Comparison of ENCODE assay signal across 15 cellular contexts in genomic region chr4:165209796-165210195, GRCh38. TPM values are rescaled to one million over a fixed set of nuclear protein-coding genes. Genes with fewer than 3 reads are reported as not detected.
DNase-seq lines count a peak whose midpoint lies in the region; ATAC-seq, FAIRE-seq and TF ChIP-seq lines count a peak whose summit lies in the region.
"Had no signal": no experiment of that assay in that cellular context is flagged by ENCODE, and none has a peak within 500 bp of the region (broad histone marks: within the 10 kb centered on the region; RNA-seq: fewer than 3 reads in every experiment).

No MANE protein-coding gene starts in this region.

- CTCF ChIA-PET in activated CD4-positive, alpha-beta memory T cell treated with anti-CD3 and anti-CD28 coated beads for 36 hours (lab: Charles Lee): interaction anchor here (1.5 kb wide), 1 partner anchor 97 kb away, joined by 5 read pairs; the partner anchor contains the start of gene TMEM192

- no peak for ATAC-seq in activated naive CD8-positive, alpha-beta T cell treated with anti-CD3 and anti-CD28 coated beads, Interleukin-2, amount 10 ng/mL, durations not matched to agents 7 days and 5 days (ENCODE audit: low read depth)
- ATAC-seq in HG02981 (IDR thresholded peaks at IDR 0.05; ENCODE audit: unreplicated experiment) (no peak), pancreas (no peak)

- H3K4me1 Mint-ChIP-seq in activated naive CD8-positive, alpha-beta T cell treated with anti-CD3 and anti-CD28 coated beads, Interleukin-2, amount 10 ng/mL, durations not matched to agents 7 days and 5 days: peaks cover 59% of the 10 kb centered on the region
- peaks cover 69% of the 10 kb centered on the region for H3K4me1 Mint-ChIP-seq in activated CD4-positive, alpha-beta memory T cell treated with anti-CD3 and anti-CD28 coated beads for 36 hours (ENCODE audit: low read depth)

- H3K9me3 ChIP-seq in BLaER1 (no peaks in the 10 kb centered on the region), HAP-1 (no peaks in the 10 kb centered on the region), pancreas (no peaks in the 10 kb centered on the region)
- H3K9me3 ChIP-seq: testis had no signal

- peaks cover 21% of the 10 kb centered on the region for H3K36me3 Mint-ChIP-seq in activated naive CD8-positive, alpha-beta T cell treated with anti-CD3 and anti-CD28 coated beads, Interleukin-2, amount 10 ng/mL, durations not matched to agents 7 days and 5 days
- H3K36me3 Mint-ChIP-seq in activated CD4-positive, alpha-beta memory T cell treated with anti-CD3 and anti-CD28 coated beads for 36 hours: no peaks in the 10 kb centered on the region

- WGBS in pancreas, 2 donors: 93 to 94% methylated on average over 5 of the region's 5 CpGs

- H4K20me1 ChIP-seq in BLaER1: peaks cover 34% of the 10 kb centered on the region

- no peaks in the 10 kb centered on the region for H3K27me3 ChIP-seq in BLaER1
- H3K27me3 ChIP-seq in HAP-1 (ENCODE audit: low read depth): no peaks in the 10 kb centered on the region
- no peaks in the 10 kb centered on the region for H3K27me3 ChIP-seq in pancreas
- H3K27me3 ChIP-seq: testis had no signal

- H3K27ac ChIP-seq in BLaER1 (peak overlapping the region; percentile 87), pancreas (no peak overlapping the region)
- H3K27ac ChIP-seq: testis had no signal

- FAIRE-seq in pancreas (lab: Jason Lieb, UNC): no peak
- FAIRE-seq: bronchial epithelial cell, endometrium had no signal

- peak overlapping the region; percentile 66 for H3K4me3 Mint-ChIP-seq in activated naive CD8-positive, alpha-beta T cell treated with anti-CD3 and anti-CD28 coated beads, Interleukin-2, amount 10 ng/mL, durations not matched to agents 7 days and 5 days
- no peak overlapping the region for H3K4me3 Mint-ChIP-seq in activated CD4-positive, alpha-beta memory T cell treated with anti-CD3 and anti-CD28 coated beads for 36 hours

- H3K9ac ChIP-seq in BLaER1: peak overlapping the region; percentile 84

- in situ Hi-C loops in HAP-1 (cut with MboI; ENCODE audit: low sequenced_read_pairs): no loop called here

- no peak overlapping the region for H3K27ac Mint-ChIP-seq in activated naive CD8-positive, alpha-beta T cell treated with anti-CD3 and anti-CD28 coated beads, Interleukin-2, amount 10 ng/mL, durations not matched to agents 7 days and 5 days
- H3K27ac Mint-ChIP-seq in activated CD4-positive, alpha-beta memory T cell treated with anti-CD3 and anti-CD28 coated beads for 36 hours: no peak overlapping the region

- no peak for TF ChIP-seq CTCF in pancreas (IDR thresholded peaks at IDR 0.05)

- POLR2A ChIA-PET in activated naive CD8-positive, alpha-beta T cell treated with anti-CD3 and anti-CD28 coated beads, Interleukin-2, amount 10 ng/mL, durations not matched to agents 7 days and 5 days (lab: Charles Lee): no interaction called here
- POLR2A ChIA-PET in activated CD4-positive, alpha-beta memory T cell treated with anti-CD3 and anti-CD28 coated beads for 36 hours (lab: Charles Lee): interaction anchor here (0.5 to 1.9 kb wide), 2 partner anchors 19 to 146 kb away, joined by 3 to 7 read pairs; no protein-coding TSS in a partner anchor

- intact Hi-C loops in activated CD4-positive, alpha-beta memory T cell treated with anti-CD3 and anti-CD28 coated beads for 36 hours (cut with micrococcal nuclease): loop anchor here (2.0 to 10.0 kb wide), 4 partner anchors 39 to 1715 kb away; partner anchors contain the start of genes TMA16 and TMEM192
- intact Hi-C loops in pancreas (cut with DNase I): no loop called here

- DNase-seq in HAP-1 (ENCODE audit: low spot score in 2 of 2): peak in 1 of 2 experiments; percentile 24
- DNase-seq in activated naive CD8-positive, alpha-beta T cell treated with anti-CD3 and anti-CD28 coated beads, Interleukin-2, amount 10 ng/mL, durations not matched to agents 7 days and 5 days: no peak
- peak; percentile 24 for DNase-seq in midbrain (lab: John Stamatoyannopoulos, UW)
- DNase-seq in GM19240 (ENCODE audit: insufficient read length, low spot score): no peak
- DNase-seq in activated CD4-positive, alpha-beta memory T cell treated with anti-CD3 and anti-CD28 coated beads for 36 hours: no peak
- no peak for DNase-seq in pancreas
- DNase-seq: activated T-cell treated with anti-CD3 and anti-CD28 coated beads, Interleukin-2, amount 50 U/mL, for 48 hours; COR-L47; NCI-H187; NK-92 treated with Interleukin-12 subunit alpha and Interleukin-12 subunit beta, amount 100 ng/mL, for 24 hours; testis had no signal

- no peaks in the 10 kb centered on the region for H3K27me3 Mint-ChIP-seq in activated naive CD8-positive, alpha-beta T cell treated with anti-CD3 and anti-CD28 coated beads, Interleukin-2, amount 10 ng/mL, durations not matched to agents 7 days and 5 days
- no peaks in the 10 kb centered on the region for H3K27me3 Mint-ChIP-seq in activated CD4-positive, alpha-beta memory T cell treated with anti-CD3 and anti-CD28 coated beads for 36 hours

- no peaks in the 10 kb centered on the region for H3K36me3 ChIP-seq in BLaER1
- H3K36me3 ChIP-seq in HAP-1 (replicated peaks): no peaks in the 10 kb centered on the region
- no peaks in the 10 kb centered on the region for H3K36me3 ChIP-seq in pancreas

- H3K9me3 Mint-ChIP-seq in activated naive CD8-positive, alpha-beta T cell treated with anti-CD3 and anti-CD28 coated beads, Interleukin-2, amount 10 ng/mL, durations not matched to agents 7 days and 5 days: no peaks in the 10 kb centered on the region
- H3K9me3 Mint-ChIP-seq in activated CD4-positive, alpha-beta memory T cell treated with anti-CD3 and anti-CD28 coated beads for 36 hours: no peaks in the 10 kb centered on the region

- peak overlapping the region; percentile 77 for H3K4me3 ChIP-seq in BLaER1
- H3K4me3 ChIP-seq in HAP-1: peak overlapping the region; percentile 0; the same call in 1 of the 2 replicates
- H3K4me3 ChIP-seq in pancreas: no peak overlapping the region
- H3K4me3 ChIP-seq: testis had no signal

- H3K4me2 ChIP-seq in BLaER1: peak overlapping the region; percentile 91

- peaks cover 83% of the 10 kb centered on the region for H3K4me1 ChIP-seq in BLaER1
- H3K4me1 ChIP-seq in HAP-1: peaks cover 44% of the 10 kb centered on the region
- peaks cover 5 to 10% (median 7%) of the 10 kb centered on the region in 3 donors for H3K4me1 ChIP-seq in pancreas

RNA-seq across cellular contexts. Expression of gene KLHL2, which starts 2.4 kb away (rescaled TPM):
- total RNA-seq in activated naive CD8-positive, alpha-beta T cell treated with anti-CD3 and anti-CD28 coated beads, Interleukin-2, amount 10 ng/mL, durations not matched to agents 7 days and 5 days: 10 to 100 TPM; 35.8 to 37.7 TPM
- total RNA-seq in activated CD4-positive, alpha-beta memory T cell treated with anti-CD3 and anti-CD28 coated beads for 36 hours: 10 to 100 TPM; 25.0 to 26.0 TPM
- total RNA-seq in pancreas: 10 to 100 TPM in 2 of 6 donors, 1 to 10 TPM in 4; 4.1 to 12.2 (median 6.5) TPM
- 10 to 100 TPM in 1 of 2 donors, 1 to 10 TPM in 1; 6.0 to 10.8 TPM for polyA plus RNA-seq in pancreas

Comparison
In these comparisons a context has a peak if more than half of its experiments do, and no peak if none do; other contexts are left out.
1. H3K4me3 ChIP-seq: peak in BLaER1 (single experiment) and HAP-1 (single experiment); none in pancreas (0 of 4).